In the genomic region with DNA sequence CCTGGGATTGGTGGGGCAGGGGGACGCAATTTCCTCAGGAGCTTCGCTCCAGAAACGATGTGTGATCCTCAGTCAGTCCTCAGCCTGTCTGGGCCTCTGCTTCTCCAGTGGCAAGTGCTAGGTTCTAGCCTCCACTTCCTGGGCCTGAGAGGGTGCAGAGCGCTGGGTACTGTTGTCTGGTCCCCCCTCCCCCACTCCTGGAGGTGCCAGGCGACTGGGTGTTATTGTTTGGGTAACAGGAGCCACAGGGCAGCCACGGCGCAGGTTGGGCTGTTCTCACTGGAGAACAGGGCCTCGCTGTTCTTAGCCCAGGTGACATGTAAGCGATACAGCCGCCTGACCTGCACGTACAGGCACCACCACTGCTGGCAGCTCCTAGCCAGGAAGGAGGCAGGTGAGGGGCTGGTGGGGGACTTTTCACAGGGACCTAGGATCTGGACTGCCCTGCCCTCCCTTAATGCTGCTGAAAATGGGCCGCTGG, we compare ENCODE assay signal across 9 cellular contexts. TPM values are rescaled to one million over a fixed set of nuclear protein-coding genes. Genes with fewer than 3 reads are reported as not detected.
DNase-seq lines count a peak whose midpoint lies in the region; TF ChIP-seq lines count a peak whose summit lies in the region.
"Had no signal": no experiment of that assay in that cellular context is flagged by ENCODE, and none has a peak within 500 bp of the region (broad histone marks: within the 10 kb centered on the region; RNA-seq: fewer than 3 reads in every experiment).

No MANE protein-coding gene starts in this region.

- peak overlapping the region; percentile 67 for H3K14ac ChIP-seq in trophoblast cell (ENCODE audit: low read length)

- H3K23ac ChIP-seq in trophoblast cell (ENCODE audit: low read length), result no peak overlapping the region

- H3K36me3 Mint-ChIP-seq in CD14-positive monocyte, result no peaks in the 10 kb centered on the region

- peak overlapping the region; percentile 73 for H4K91ac ChIP-seq in trophoblast cell (ENCODE audit: low read depth, low read length)

- peaks cover 35% of the 10 kb centered on the region for H3K79me2 ChIP-seq in hepatocyte
- H3K79me2 ChIP-seq in trophoblast cell (ENCODE audit: control insufficient read depth, insufficient read depth, low read length, poor library complexity), result peaks cover 8% of the 10 kb centered on the region

- TF ChIP-seq CTCF in hepatocyte (IDR thresholded peaks at IDR 0.05; ENCODE audit: poor library complexity) (no peak), CD14-positive monocyte (IDR thresholded peaks at IDR 0.05) (no peak)

- peak overlapping the region; percentile 95 for H3K27ac ChIP-seq in hepatocyte
- peak overlapping the region; percentile 0 for H3K27ac ChIP-seq in trophoblast cell (ENCODE audit: low read depth, low read length)
- H3K27ac ChIP-seq: coronary artery had no signal

- peak overlapping the region; percentile 52 for H4K8ac ChIP-seq in trophoblast cell (ENCODE audit: low read depth, low read length)

- no peak overlapping the region for H3K27ac Mint-ChIP-seq in CD14-positive monocyte

- peaks cover 0 to 5% (median 4%) of the 10 kb centered on the region in 3 donors for H3K27me3 Mint-ChIP-seq in CD14-positive monocyte (ENCODE audit: low read depth in 3 of 3)

- DNase-seq in H7 (peak; percentile 67), NT2/D1 (ENCODE audit: low read depth, low spot score) (no peak), hepatocyte (ENCODE audit: low spot score) (peak; percentile 31), trophoblast cell (no peak), CD14-positive monocyte (ENCODE audit: low spot score) (no peak), NOMO-1 treated with DMSO at 0.1 percent for 48 hours (lab: John Stamatoyannopoulos, UW; ENCODE audit: unreplicated experiment) (no peak)
- DNase-seq in stimulated activated CD4-positive, alpha-beta T cell treated with anti-CD3 and anti-CD28 coated beads, Interleukin-1b, Interleukin-23, amount 100 ng/mL, for 48 hours, result no peak
- DNase-seq in activated CD4-positive, CD25-positive, alpha-beta regulatory T cell (lab: John Stamatoyannopoulos, UW), result no peak

- H3K79me1 ChIP-seq in trophoblast cell (ENCODE audit: low read length), result peaks cover 20% of the 10 kb centered on the region

- H3K27me3 ChIP-seq in H7 (ENCODE audit: control insufficient read depth, insufficient read depth, low read length) (peaks cover 2% of the 10 kb centered on the region; the same call in 1 of the 2 replicates), NT2/D1 (ENCODE audit: insufficient read depth, insufficient read length) (no peaks in the 10 kb centered on the region), hepatocyte (no peaks in the 10 kb centered on the region), trophoblast cell (ENCODE audit: insufficient read depth, low read length) (no peaks in the 10 kb centered on the region)

- 71% methylated on average over 12 of the region's 12 CpGs for WGBS in hepatocyte (ENCODE audit: low lambda C conversion rate, missing lambda C conversion rate)
- WGBS in trophoblast cell (ENCODE audit: extremely low coverage, insufficient coverage, insufficient read length), result no CpG with 5 or more reads among the region's 12 CpGs

- H2AFZ ChIP-seq in hepatocyte (no peak overlapping the region), trophoblast cell (ENCODE audit: insufficient read depth, low read length, poor library complexity) (peak overlapping the region; percentile 49)

- H3K4me3 ChIP-seq in H7 (ENCODE audit: insufficient read depth, low read depth, low read length) (no peak overlapping the region), NT2/D1 (ENCODE audit: insufficient read length, low read depth) (peak overlapping the region; percentile 91), hepatocyte (no peak overlapping the region), trophoblast cell (ENCODE audit: low read depth, low read length) (no peak overlapping the region)

- no peak overlapping the region for H3K4me3 Mint-ChIP-seq in CD14-positive monocyte

- intact Hi-C loops in CD14-positive monocyte (cut with micrococcal nuclease), result no loop called here

- no peak overlapping the region for H4K12ac ChIP-seq in trophoblast cell (ENCODE audit: low read depth, low read length)

- H3K9me3 Mint-ChIP-seq in CD14-positive monocyte, result peaks cover 0 to 3% (median 0%) of the 10 kb centered on the region in 7 donors

- peak overlapping the region; percentile 27 for H2BK5ac ChIP-seq in trophoblast cell (ENCODE audit: low read depth, low read length, poor library complexity)

- peak overlapping the region; percentile 94 for H3K9ac ChIP-seq in NT2/D1 (ENCODE audit: insufficient read length, low read depth)
- no peak overlapping the region for H3K9ac ChIP-seq in trophoblast cell (ENCODE audit: low read length)

- no peaks in the 10 kb centered on the region for H3K9me2 ChIP-seq in hepatocyte (replicated peaks; ENCODE audit: insufficient read depth)

- H3K4me1 Mint-ChIP-seq in CD14-positive monocyte, result peaks cover 31% of the 10 kb centered on the region

- peak overlapping the region; percentile 70 for H2BK12ac ChIP-seq in trophoblast cell (ENCODE audit: low read length)

- peak overlapping the region; percentile 75 for H3K18ac ChIP-seq in trophoblast cell (ENCODE audit: low read length)

- peak overlapping the region; percentile 78 for H2AK5ac ChIP-seq in trophoblast cell (ENCODE audit: low read length)

- H3K4me2 ChIP-seq in hepatocyte (peak overlapping the region; percentile 94), trophoblast cell (ENCODE audit: low read length) (peak overlapping the region; percentile 91)

- peak overlapping the region; percentile 21 for H2BK120ac ChIP-seq in trophoblast cell (ENCODE audit: insufficient read depth, low read length, poor library complexity)

- H3K4me1 ChIP-seq in NT2/D1 (ENCODE audit: insufficient read depth, insufficient read length) (peaks cover 18% of the 10 kb centered on the region), hepatocyte (ENCODE audit: insufficient read depth) (peaks cover 18% of the 10 kb centered on the region), trophoblast cell (ENCODE audit: control insufficient read depth in 1 of 2, insufficient read depth in 2 of 2, low read length in 2 of 2) (peaks cover 18 to 23% of the 10 kb centered on the region in 2 experiments)

- H3K36me3 ChIP-seq in H7 (replicated peaks; ENCODE audit: control insufficient read depth, insufficient read depth, low read length) (no peaks in the 10 kb centered on the region; the same call in 1 of the 2 replicates), NT2/D1 (ENCODE audit: insufficient read depth, insufficient read length, low read length) (peaks cover 27% of the 10 kb centered on the region), hepatocyte (replicated peaks; ENCODE audit: insufficient read depth, low read depth) (no peaks in the 10 kb centered on the region), trophoblast cell (ENCODE audit: control insufficient read depth in 1 of 2, insufficient read depth in 2 of 2, low read length in 2 of 2) (peaks cover 0 to 2% of the 10 kb centered on the region in 2 experiments)

- H4K20me1 ChIP-seq in hepatocyte (ENCODE audit: insufficient read depth, poor library complexity, severe bottlenecking), result no peaks in the 10 kb centered on the region

- peak overlapping the region; percentile 29 for H3K4ac ChIP-seq in trophoblast cell (ENCODE audit: low read depth, low read length)

- H3K9me3 ChIP-seq in NT2/D1 (ENCODE audit: insufficient read depth, low read length), result no peaks in the 10 kb centered on the region
- no peaks in the 10 kb centered on the region for H3K9me3 ChIP-seq in hepatocyte (ENCODE audit: low read depth)
- no peaks in the 10 kb centered on the region for H3K9me3 ChIP-seq in trophoblast cell (ENCODE audit: insufficient read depth, low read depth, low read length)

RNA-seq across cellular contexts. Expression of a gene that starts 2.1 kb away (rescaled TPM):
- 101 and 121 TPM in 2 replicates for total RNA-seq in H7 (2014; rRNA removed; shearing (Covaris generic))
- total RNA-seq in hepatocyte, result 30.6 and 36.2 TPM in 2 replicates
- 27.1 and 30.2 TPM in 2 replicates for polyA plus RNA-seq in hepatocyte
- polyA plus RNA-seq in trophoblast cell (2013), result 45.7 and 48.1 TPM in 2 replicates
- 100 to 1,000 TPM; 188 to 189 TPM for polyA plus RNA-seq in CD14-positive monocyte

RNA-seq across cellular contexts. Expression of a gene that starts 59.5 kb away (rescaled TPM):
- 488 and 543 TPM in 2 replicates for total RNA-seq in H7 (2014; rRNA removed; shearing (Covaris generic))
- total RNA-seq in hepatocyte, result 214 and 215 TPM in 2 replicates
- polyA plus RNA-seq in hepatocyte (467 and 520 TPM in 2 replicates), CD14-positive monocyte (100 to 1,000 TPM; 555 to 575 TPM)
- polyA plus RNA-seq in trophoblast cell (2013), result 468 and 486 TPM in 2 replicates

Comparison
In these comparisons a context has a peak if more than half of its experiments do, and no peak if none do; other contexts are left out.
1. DNase-seq: peak in H7 (single experiment) and hepatocyte (single experiment); none in NT2/D1 (single experiment), trophoblast cell (0 of 2), stimulated activated CD4-positive, alpha-beta T cell treated with anti-CD3 and anti-CD28 coated beads, Interleukin-1b, Interleukin-23, amount 100 ng/mL, for 48 hours (single experiment), CD14-positive monocyte (single experiment), NOMO-1 treated with DMSO at 0.1 percent for 48 hours (single experiment) and activated CD4-positive, CD25-positive, alpha-beta regulatory T cell (0 of 4).